Comparison of ENCODE assay signal across 18 cellular contexts in the genomic region with DNA sequence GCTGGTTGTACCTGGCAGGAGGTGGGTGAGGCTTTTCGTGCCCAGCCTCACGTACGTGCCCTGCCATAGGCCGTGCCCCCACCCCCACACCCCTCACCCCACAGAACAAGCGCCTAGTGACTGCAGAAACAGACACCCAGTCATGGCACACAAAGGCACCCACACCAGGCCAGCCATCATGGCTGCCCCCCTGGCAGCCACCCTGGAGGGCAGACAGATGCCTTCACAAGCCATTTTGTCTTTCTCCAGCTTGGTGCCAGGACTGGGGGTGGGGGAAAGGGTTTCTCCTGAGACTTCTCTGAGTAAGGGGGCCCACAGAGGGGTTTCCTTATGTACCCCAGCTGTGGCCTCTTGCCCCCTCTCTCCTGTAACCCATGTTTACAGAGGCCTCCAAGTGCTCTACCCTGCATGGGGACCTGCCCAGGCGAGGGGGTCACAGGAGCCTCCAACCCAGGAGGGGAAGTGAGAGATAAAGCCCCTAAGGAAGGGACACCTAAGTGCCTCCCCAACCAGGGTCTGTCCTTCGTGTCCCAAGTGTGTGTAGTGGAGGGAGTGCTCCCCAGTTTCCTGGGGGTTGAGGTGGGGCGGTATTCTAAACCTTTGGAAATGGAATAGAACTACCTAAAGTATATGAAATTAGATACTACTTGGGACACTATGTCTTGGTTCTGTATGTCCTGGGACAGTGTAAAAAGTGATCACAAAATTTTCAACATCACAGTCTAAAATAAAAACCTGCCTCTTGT. TPM values are rescaled to one million over a fixed set of nuclear protein-coding genes. Genes with fewer than 3 reads are reported as not detected.
A peak's percentile ranks its signal among the peaks of the same experiment; 100 is the strongest.
DNase-seq lines count a peak whose midpoint lies in the region; ATAC-seq and TF ChIP-seq lines count a peak whose summit lies in the region.
"Had no signal": no experiment of that assay in that cellular context is flagged by ENCODE, and none has a peak within 500 bp of the region (broad histone marks: within the 10 kb centered on the region; RNA-seq: fewer than 3 reads in every experiment).

No MANE protein-coding gene starts in this region.

- H2AFZ ChIP-seq in IMR-90 (replicated peaks; ENCODE audit: low read length, poor library complexity): no peak overlapping the region
- no peak overlapping the region for H2AFZ ChIP-seq in neuronal stem cell (ENCODE audit: low read length)

- H2BK5ac ChIP-seq in IMR-90 (ENCODE audit: low read depth, low read length, poor library complexity, severe bottlenecking) (no peak overlapping the region), neuronal stem cell (ENCODE audit: low read length) (no peak overlapping the region)

- no peak overlapping the region for H2BK120ac ChIP-seq in IMR-90 (ENCODE audit: low read depth, low read length)
- H2BK120ac ChIP-seq in neuronal stem cell (ENCODE audit: low read depth, low read length): no peak overlapping the region

- no peak overlapping the region for H4K5ac ChIP-seq in IMR-90 (ENCODE audit: low read depth, low read length)

- H2BK20ac ChIP-seq in IMR-90 (ENCODE audit: low read depth, low read length): no peak overlapping the region

- H2AK5ac ChIP-seq in IMR-90 (ENCODE audit: low read depth, low read length) (peak overlapping the region; percentile 86), neuronal stem cell (ENCODE audit: low read depth, low read length) (peak overlapping the region; percentile 54)

- intact Hi-C loops in IMR-90 (cut with micrococcal nuclease): no loop called here

- H3K56ac ChIP-seq in IMR-90 (ENCODE audit: extremely low read depth, insufficient read depth, low read length): no peak overlapping the region

- peak overlapping the region; percentile 53 for H3K4me2 ChIP-seq in DOHH2 (ENCODE audit: low read length)
- H3K4me2 ChIP-seq in IMR-90 (ENCODE audit: low read depth, low read length): no peak overlapping the region
- no peak overlapping the region for H3K4me2 ChIP-seq in neuronal stem cell (ENCODE audit: insufficient read depth, low read length, poor library complexity, severe bottlenecking)

- peaks cover 83% of the 10 kb centered on the region for H3K4me1 Mint-ChIP-seq in brain

- peak overlapping the region; percentile 78 to 97 (median 89) for H3K27ac Mint-ChIP-seq in brain
- H3K27ac Mint-ChIP-seq: activated CD4-positive, alpha-beta T cell treated with anti-CD3 and anti-CD28 coated beads, Interleukin-2, amount 10 ng/mL, durations not matched to agents 7 days and 5 days; activated naive CD4-positive, alpha-beta T cell treated with anti-CD3 and anti-CD28 coated beads, Interleukin-2, amount 50 U/mL, for 72 hours; T-helper 1 cell treated with Interleukin-12 subunit alpha and Interleukin-12 subunit beta and Interleukin-4 antibody, amounts not matched to agents 30 μg/mL and 1 μg/mL, for 36 hours had no signal

- H3K4ac ChIP-seq in IMR-90 (ENCODE audit: low read depth, low read length) (peak overlapping the region; percentile 22), neuronal stem cell (ENCODE audit: low read length) (no peak overlapping the region)

- ATAC-seq in IMR-90 (ENCODE audit: low read depth): no peak
- ATAC-seq in GM19397 (IDR thresholded peaks at IDR 0.05; ENCODE audit: unreplicated experiment): no peak
- ATAC-seq: activated naive CD4-positive, alpha-beta T cell treated with anti-CD3 and anti-CD28 coated beads, Interleukin-2, amount 50 U/mL, for 72 hours; foreskin keratinocyte had no signal

- H3K36me3 Mint-ChIP-seq in brain: no peaks in the 10 kb centered on the region
- H3K36me3 Mint-ChIP-seq: activated naive CD4-positive, alpha-beta T cell treated with anti-CD3 and anti-CD28 coated beads, Interleukin-2, amount 50 U/mL, for 72 hours had no signal

- no peak for TF ChIP-seq POLR2A in IMR-90 (IDR thresholded peaks at IDR 0.05; ENCODE audit: low read depth, low read length)

- TF ChIP-seq CTCF in DOHH2 (IDR thresholded peaks at IDR 0.05; ENCODE audit: low read depth, low read length, poor library complexity, severe bottlenecking): no peak
- TF ChIP-seq CTCF in IMR-90 (conservative IDR thresholded peaks at IDR 0.05; ENCODE audit: low read depth, low read length): no peak
- TF ChIP-seq CTCF in brain (conservative IDR thresholded peaks at IDR 0.05): no peak

- H2BK15ac ChIP-seq in IMR-90 (ENCODE audit: low read depth, low read length) (peak overlapping the region; percentile 83; the same call in 1 of the 3 replicates), neuronal stem cell (ENCODE audit: low read length) (peak overlapping the region; percentile 42)

- H2AK9ac ChIP-seq in IMR-90 (replicated peaks; ENCODE audit: low read depth, low read length, poor library complexity): no peak overlapping the region

- H3K79me2 ChIP-seq in DOHH2 (ENCODE audit: control insufficient read depth, low read length): no peaks in the 10 kb centered on the region

- no TSS peak for BruUV-seq in IMR-90 (replicated peaks; lab: Mats Ljungman, UMichigan)

- H3K9ac ChIP-seq in IMR-90 (ENCODE audit: low read depth, low read length) (no peak overlapping the region), neuronal stem cell (ENCODE audit: low read depth, low read length, poor library complexity) (peak overlapping the region; percentile 67)

- no peaks in the 10 kb centered on the region for H4K20me1 ChIP-seq in DOHH2 (ENCODE audit: control insufficient read depth, insufficient read depth, low read depth, low read length)
- H4K20me1 ChIP-seq in IMR-90 (ENCODE audit: insufficient read depth, low read length): no peaks in the 10 kb centered on the region

- in situ Hi-C loops in IMR-90 (cut with MboI; ENCODE audit: low sequenced_read_pairs): loop anchor here (10.0 kb wide), 1 partner anchor 473 kb away; no protein-coding TSS in a partner anchor

- no peak for TF ChIP-seq RAD21 in IMR-90 (IDR thresholded peaks at IDR 0.05; ENCODE audit: low read length)

- POLR2A ChIA-PET in IMR-90 (lab: Charles Lee; ENCODE audit: unreplicated experiment): interaction anchor here (0.6 kb wide), 1 partner anchor 378 kb away, joined by 3 read pairs; no protein-coding TSS in a partner anchor

- no peaks in the 10 kb centered on the region for H3K9me2 ChIP-seq in DOHH2 (replicated peaks; ENCODE audit: control insufficient read depth, low read length)

- H3K14ac ChIP-seq in IMR-90 (replicated peaks; ENCODE audit: low read depth, low read length) (no peak overlapping the region; the same call in 1 of the 2 replicates), neuronal stem cell (ENCODE audit: low read length) (peak overlapping the region; percentile 79)

- no peaks in the 10 kb centered on the region for H3K9me3 ChIP-seq in DOHH2 (ENCODE audit: control insufficient read depth, insufficient read depth, low read length)
- no peaks in the 10 kb centered on the region for H3K9me3 ChIP-seq in IMR-90 (ENCODE audit: control insufficient read depth, insufficient read depth, low read length)
- peaks cover 0 to 2% of the 10 kb centered on the region in 2 donors for H3K9me3 ChIP-seq in neuronal stem cell (replicated peaks in 1 of 2; ENCODE audit: control insufficient read depth in 2 of 2, insufficient read depth in 1 of 2, low read depth in 1 of 2, low read length in 2 of 2)
- H3K9me3 ChIP-seq: SJCRH30, stomach, transverse colon had no signal

- H3F3A ChIP-seq in DOHH2 (ENCODE audit: control insufficient read depth, insufficient read depth): 0 out of 2 replicates have a peak, but pooled peaks cover 2% of the 10 kb centered on the region

- no peak overlapping the region for H3K27ac ChIP-seq in DOHH2 (ENCODE audit: low read depth, low read length)
- no peak overlapping the region for H3K27ac ChIP-seq in IMR-90 (ENCODE audit: insufficient read depth, low read length)
- H3K27ac ChIP-seq in neuronal stem cell (replicated peaks; ENCODE audit: low read length): no peak overlapping the region
- H3K27ac ChIP-seq: foreskin keratinocyte, SJCRH30, transverse colon had no signal

- H3K79me1 ChIP-seq in IMR-90 (ENCODE audit: low read depth in 1 of 2, low read length in 2 of 2): peaks cover 0 to 13% of the 10 kb centered on the region in 2 experiments; a peak in 3 of 4 replicates
- H3K79me1 ChIP-seq in neuronal stem cell (ENCODE audit: low read depth, low read length): peaks cover 2% of the 10 kb centered on the region

- peak overlapping the region; percentile 48 to 77 (median 56) for H3K4me3 Mint-ChIP-seq in brain
- H3K4me3 Mint-ChIP-seq: activated CD4-positive, alpha-beta T cell treated with anti-CD3 and anti-CD28 coated beads, Interleukin-2, amount 10 ng/mL, durations not matched to agents 7 days and 5 days; T-helper 1 cell treated with Interleukin-12 subunit alpha and Interleukin-12 subunit beta and Interleukin-4 antibody, amounts not matched to agents 30 μg/mL and 1 μg/mL, for 36 hours had no signal

- H3K27me3 Mint-ChIP-seq in brain: no peaks in the 10 kb centered on the region

- H3K9me1 ChIP-seq in IMR-90 (ENCODE audit: insufficient read depth, low read length): peaks cover 14% of the 10 kb centered on the region

- H2BK12ac ChIP-seq in neuronal stem cell (ENCODE audit: low read length): no peak overlapping the region

- H3K4me1 ChIP-seq in DOHH2 (ENCODE audit: control insufficient read depth, low read length): peaks cover 78% of the 10 kb centered on the region
- peaks cover 27% of the 10 kb centered on the region for H3K4me1 ChIP-seq in IMR-90 (ENCODE audit: control insufficient read depth, insufficient read depth, low read length)
- peaks cover 26 to 36% of the 10 kb centered on the region in 2 donors for H3K4me1 ChIP-seq in neuronal stem cell (ENCODE audit: control insufficient read depth in 2 of 2, insufficient read depth in 1 of 2, low read depth in 1 of 2, low read length in 2 of 2)
- H3K4me1 ChIP-seq: foreskin keratinocyte had no signal

- H3K23ac ChIP-seq in IMR-90 (ENCODE audit: low read depth, low read length) (no peak overlapping the region), neuronal stem cell (ENCODE audit: low read depth, low read length, poor library complexity) (peak overlapping the region; percentile 82)

- DNase-seq in IMR-90: no peak
- DNase-seq in neuronal stem cell (ENCODE audit: low spot score): no peak
- DNase-seq in NCI-H446 treated with DMSO at 0.1 percent for 48 hours (lab: John Stamatoyannopoulos, UW): no peak
- DNase-seq in epidermal melanocyte (ENCODE audit: insufficient read length, low spot score): no peak
- DNase-seq in DMS153 (lab: John Stamatoyannopoulos, UW): no peak
- DNase-seq: activated CD4-positive, alpha-beta T cell treated with anti-CD3 and anti-CD28 coated beads, Interleukin-2, amount 10 ng/mL, durations not matched to agents 7 days and 5 days; DMS79; effector CD4-positive, alpha-beta T cell; foreskin keratinocyte; SJCRH30; stimulated activated CD4-positive, alpha-beta T cell treated with anti-CD3 and anti-CD28 coated beads, Interleukin-4, amount 100 ng/mL, for 1 hour had no signal

- dilution Hi-C loops in IMR-90 (cut with HindIII; ENCODE audit: low sequenced_read_pairs, unreplicated experiment): no loop called here

- H3K18ac ChIP-seq in IMR-90 (ENCODE audit: low read depth, low read length) (no peak overlapping the region), neuronal stem cell (ENCODE audit: low read length) (peak overlapping the region; percentile 88)

- WGBS in IMR-90 (ENCODE audit: extremely low coverage in 2 of 2, insufficient read length in 1 of 2), 2 experiments: 100% methylated on average over 3 of the region's 8 CpGs; no CpG with 5 or more reads in 1 of the 2 experiments
- no CpG with 5 or more reads among the region's 8 CpGs for WGBS in neuronal stem cell (ENCODE audit: extremely low coverage in 2 of 2, insufficient read length in 2 of 2, insufficient replicate concordance in 1 of 2), 2 donors

- peaks cover 7% of the 10 kb centered on the region for H3K27me3 ChIP-seq in DOHH2 (ENCODE audit: control insufficient read depth, low read length)
- no peaks in the 10 kb centered on the region for H3K27me3 ChIP-seq in IMR-90 (ENCODE audit: control insufficient read depth, insufficient read depth, low read length)
- peaks cover 0 to 29% (median 5%) of the 10 kb centered on the region in 3 experiments for H3K27me3 ChIP-seq in neuronal stem cell (ENCODE audit: control insufficient read depth in 3 of 3, insufficient read depth in 3 of 3, low read depth in 1 of 3, low read length in 3 of 3)
- H3K27me3 ChIP-seq: SJCRH30 had no signal

- H3K4me3 ChIP-seq in DOHH2 (ENCODE audit: low read length) (peak overlapping the region; percentile 64), IMR-90 (ENCODE audit: insufficient read depth, low read depth, low read length) (no peak overlapping the region), neuronal stem cell (ENCODE audit: low read length in 2 of 2) (no peak overlapping the region)
- H3K4me3 ChIP-seq: SJCRH30 had no signal

- CTCF ChIA-PET in IMR-90 (lab: Yijun Ruan, JAX): no interaction called here

- peak overlapping the region; percentile 75; the same call in 1 of the 2 replicates for H4K91ac ChIP-seq in IMR-90 (ENCODE audit: insufficient read depth, low read depth, low read length)
- H4K91ac ChIP-seq in neuronal stem cell (ENCODE audit: low read depth, low read length, poor library complexity): no peak overlapping the region

- H3K9me3 Mint-ChIP-seq in brain: peaks cover 0 to 5% (median 0%) of the 10 kb centered on the region in 5 experiments
- H3K9me3 Mint-ChIP-seq: activated CD4-positive, alpha-beta T cell treated with anti-CD3 and anti-CD28 coated beads, Interleukin-2, amount 10 ng/mL, durations not matched to agents 7 days and 5 days; activated naive CD4-positive, alpha-beta T cell treated with anti-CD3 and anti-CD28 coated beads, Interleukin-2, amount 50 U/mL, for 72 hours; T-helper 1 cell treated with Interleukin-12 subunit alpha and Interleukin-12 subunit beta and Interleukin-4 antibody, amounts not matched to agents 30 μg/mL and 1 μg/mL, for 36 hours had no signal

- H4K8ac ChIP-seq in IMR-90 (ENCODE audit: low read depth in 2 of 2, low read length in 2 of 2) (peak overlapping the region in 1 of 2 experiments; percentile 71; a peak in 2 of 4 replicates), neuronal stem cell (ENCODE audit: low read depth, low read length) (no peak overlapping the region)

- H3K36me3 ChIP-seq in DOHH2 (ENCODE audit: control insufficient read depth, low read length) (no peaks in the 10 kb centered on the region), IMR-90 (ENCODE audit: control insufficient read depth, insufficient read depth, low read length) (no peaks in the 10 kb centered on the region), neuronal stem cell (replicated peaks in 1 of 2; ENCODE audit: control insufficient read depth in 2 of 2, insufficient read depth in 2 of 2, low read length in 2 of 2) (peaks cover 0 to 3% of the 10 kb centered on the region in 2 donors)
- H3K36me3 ChIP-seq: SJCRH30, stomach, transverse colon had no signal

RNA-seq across cellular contexts. Expression of gene MRPL14, which starts 49.9 kb away (rescaled TPM):
- total RNA-seq in IMR-90 (2012; rRNA removed): 43.7 and 52.8 TPM in 2 replicates
- polyA plus RNA-seq in IMR-90 (2012; rRNA removed) (87.9 and 102 TPM in 2 replicates), brain (ENCODE audit: insufficient read depth, low read depth, low replicate concordance) (72.7 TPM)
- polyA plus RNA-seq in IMR-90 (2012; cell fraction: cytosol; rRNA removed): 107 and 112 TPM in 2 replicates
- 25.7 and 42.9 TPM in 2 replicates for polyA plus RNA-seq in IMR-90 (2012; cell fraction: nucleus; rRNA removed; ENCODE audit: low replicate concordance)
- polyA plus RNA-seq in neuronal stem cell (2013, experiment 1 of 2): 64.6 TPM
- 66.2 TPM for polyA plus RNA-seq in neuronal stem cell (2013, experiment 2 of 2)

RNA-seq across cellular contexts. Expression of gene TMEM63B, which starts 50.0 kb away (rescaled TPM):
- 12.2 and 12.8 TPM in 2 replicates for total RNA-seq in IMR-90 (2012; rRNA removed)
- polyA plus RNA-seq in IMR-90 (2012; rRNA removed) (42.6 and 45.6 TPM in 2 replicates), brain (ENCODE audit: insufficient read depth, low read depth, low replicate concordance) (48.2 TPM)
- polyA plus RNA-seq in IMR-90 (2012; cell fraction: cytosol; rRNA removed): 18.6 and 55.2 TPM in 2 replicates
- polyA plus RNA-seq in IMR-90 (2012; cell fraction: nucleus; rRNA removed; ENCODE audit: low replicate concordance): 129 TPM in 2 replicates
- 28.8 TPM for polyA plus RNA-seq in neuronal stem cell (2013, experiment 1 of 2)
- polyA plus RNA-seq in neuronal stem cell (2013, experiment 2 of 2): 27.4 TPM
